8 cellular contexts compared by ENCODE assay signal in genomic region chr3:120908803-120909601, GRCh38. TPM values are rescaled to one million over a fixed set of nuclear protein-coding genes. Genes with fewer than 3 reads are reported as not detected.
DNase-seq lines count a peak whose midpoint lies in the region; ATAC-seq lines count a peak whose summit lies in the region.

No MANE protein-coding gene starts in this region.

- peaks cover 2% of the 10 kb centered on the region for H3K27me3 ChIP-seq in iPS-15b (ENCODE audit: control insufficient read depth, insufficient read depth, low read length)
- peaks cover 0 to 21% of the 10 kb centered on the region in 2 donors for H3K27me3 ChIP-seq in stomach smooth muscle (ENCODE audit: control insufficient read depth in 1 of 2, insufficient read depth in 2 of 2, low read length in 2 of 2)

- no peak overlapping the region for H3K9ac ChIP-seq in iPS-15b (ENCODE audit: low read depth, low read length)
- no peak overlapping the region for H3K9ac ChIP-seq in stomach smooth muscle (ENCODE audit: low read length in 2 of 2)

- H3K9me3 Mint-ChIP-seq in activated CD4-positive, alpha-beta T cell treated with anti-CD3 and anti-CD28 coated beads for 36 hours (ENCODE audit: low read depth): no peaks in the 10 kb centered on the region

- H3K4me3 Mint-ChIP-seq in activated CD4-positive, alpha-beta T cell treated with anti-CD3 and anti-CD28 coated beads for 36 hours: peak overlapping the region; percentile 32

- H3K36me3 ChIP-seq in iPS-15b (ENCODE audit: control insufficient read depth, insufficient read depth, low read length) (no peaks in the 10 kb centered on the region), stomach smooth muscle (ENCODE audit: control insufficient read depth in 2 of 2, insufficient read depth in 2 of 2, low read length in 2 of 2) (no peaks in the 10 kb centered on the region)

- no peak overlapping the region for H3K27ac ChIP-seq in stomach smooth muscle (ENCODE audit: low read length)

- no peak for DNase-seq in activated CD4-positive, alpha-beta T cell treated with anti-CD3 and anti-CD28 coated beads for 36 hours
- DNase-seq in activated CD4-positive, alpha-beta T cell treated with anti-CD3 and anti-CD28 coated beads for 48 hours: no peak
- DNase-seq in SW480 (ENCODE audit: low spot score) (peak; percentile 12), D341Med (ENCODE audit: low spot score) (no peak), NCI-H2196 (lab: John Stamatoyannopoulos, UW; ENCODE audit: unreplicated experiment) (no peak)

- no peaks in the 10 kb centered on the region for H3K9me3 ChIP-seq in iPS-15b (ENCODE audit: control insufficient read depth, insufficient read depth, low read length)
- no peaks in the 10 kb centered on the region for H3K9me3 ChIP-seq in stomach smooth muscle (ENCODE audit: control insufficient read depth in 2 of 2, low read length in 2 of 2)

- H3K36me3 Mint-ChIP-seq in activated CD4-positive, alpha-beta T cell treated with anti-CD3 and anti-CD28 coated beads for 36 hours (ENCODE audit: low read depth): peaks cover 1% of the 10 kb centered on the region

- peaks cover 16% of the 10 kb centered on the region for H3K4me1 Mint-ChIP-seq in activated CD4-positive, alpha-beta T cell treated with anti-CD3 and anti-CD28 coated beads for 36 hours

- ATAC-seq in activated CD4-positive, alpha-beta T cell treated with anti-CD3 and anti-CD28 coated beads for 36 hours: no peak
- no peak for ATAC-seq in GM21786 (IDR thresholded peaks at IDR 0.05; ENCODE audit: unreplicated experiment)

- no peak overlapping the region for H3K27ac Mint-ChIP-seq in activated CD4-positive, alpha-beta T cell treated with anti-CD3 and anti-CD28 coated beads for 36 hours

- intact Hi-C loops in activated CD4-positive, alpha-beta T cell treated with anti-CD3 and anti-CD28 coated beads for 36 hours (cut with DNase I, micrococcal nuclease): loop anchor here in 1 of 2 experiments (1.0 to 5.0 kb wide), 3 partner anchors 167 to 562 kb away; partner anchors contain the start of genes GTF2E1, LRRC58, NDUFB4 and RABL3

- H3K27me3 Mint-ChIP-seq in activated CD4-positive, alpha-beta T cell treated with anti-CD3 and anti-CD28 coated beads for 36 hours: peaks cover 46% of the 10 kb centered on the region

- CTCF ChIA-PET in activated CD4-positive, alpha-beta T cell treated with anti-CD3 and anti-CD28 coated beads for 36 hours (lab: Charles Lee): no interaction called here

- POLR2A ChIA-PET in activated CD4-positive, alpha-beta T cell treated with anti-CD3 and anti-CD28 coated beads for 36 hours (lab: Charles Lee): no interaction called here

- H3K4me1 ChIP-seq in iPS-15b (ENCODE audit: control insufficient read depth, insufficient read depth, low read length) (no peaks in the 10 kb centered on the region), stomach smooth muscle (ENCODE audit: control insufficient read depth, insufficient read depth, low read length) (no peaks in the 10 kb centered on the region)

- H3K4me3 ChIP-seq in iPS-15b (ENCODE audit: low read depth, low read length) (peak overlapping the region; percentile 83), stomach smooth muscle (ENCODE audit: low read length in 2 of 2) (peak overlapping the region; percentile 57 to 73)

RNA-seq across cellular contexts. Expression of gene STXBP5L, which starts 1.0 kb away (rescaled TPM):
- total RNA-seq in activated CD4-positive, alpha-beta T cell treated with anti-CD3 and anti-CD28 coated beads for 36 hours: not detected
